1 cellular context compared by ENCODE assay signal in the genomic region with DNA sequence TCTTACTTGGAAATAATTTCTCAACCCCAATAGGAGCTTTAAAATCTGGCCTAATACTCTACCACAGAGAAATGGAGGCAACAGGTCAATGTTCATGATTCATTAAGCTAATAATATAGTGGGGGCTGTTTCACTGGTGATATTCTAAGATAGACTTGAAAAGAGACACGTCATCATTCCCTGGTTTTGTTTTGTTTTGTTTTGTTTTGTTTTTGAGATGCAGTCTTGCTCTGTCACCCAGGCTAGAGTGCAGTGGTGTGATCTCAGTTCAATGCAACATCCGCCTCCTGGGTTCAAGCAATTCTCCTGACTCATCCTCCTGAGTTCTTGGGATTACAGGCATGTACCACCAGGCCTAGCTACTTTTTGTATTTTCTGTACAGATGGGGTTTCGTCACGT.
TF ChIP-seq lines count a peak whose summit lies in the region.

No MANE protein-coding gene starts in this region.

TF ChIP-seq in GM12878, 131 proteins besides CTCF, POLR2A, EP300 and RAD21:
- TF ChIP-seq SIX5 (IDR thresholded peaks at IDR 0.05; ENCODE audit: low read depth, low read length, severe bottlenecking) = no peak
- TF ChIP-seq, protein P1, sequence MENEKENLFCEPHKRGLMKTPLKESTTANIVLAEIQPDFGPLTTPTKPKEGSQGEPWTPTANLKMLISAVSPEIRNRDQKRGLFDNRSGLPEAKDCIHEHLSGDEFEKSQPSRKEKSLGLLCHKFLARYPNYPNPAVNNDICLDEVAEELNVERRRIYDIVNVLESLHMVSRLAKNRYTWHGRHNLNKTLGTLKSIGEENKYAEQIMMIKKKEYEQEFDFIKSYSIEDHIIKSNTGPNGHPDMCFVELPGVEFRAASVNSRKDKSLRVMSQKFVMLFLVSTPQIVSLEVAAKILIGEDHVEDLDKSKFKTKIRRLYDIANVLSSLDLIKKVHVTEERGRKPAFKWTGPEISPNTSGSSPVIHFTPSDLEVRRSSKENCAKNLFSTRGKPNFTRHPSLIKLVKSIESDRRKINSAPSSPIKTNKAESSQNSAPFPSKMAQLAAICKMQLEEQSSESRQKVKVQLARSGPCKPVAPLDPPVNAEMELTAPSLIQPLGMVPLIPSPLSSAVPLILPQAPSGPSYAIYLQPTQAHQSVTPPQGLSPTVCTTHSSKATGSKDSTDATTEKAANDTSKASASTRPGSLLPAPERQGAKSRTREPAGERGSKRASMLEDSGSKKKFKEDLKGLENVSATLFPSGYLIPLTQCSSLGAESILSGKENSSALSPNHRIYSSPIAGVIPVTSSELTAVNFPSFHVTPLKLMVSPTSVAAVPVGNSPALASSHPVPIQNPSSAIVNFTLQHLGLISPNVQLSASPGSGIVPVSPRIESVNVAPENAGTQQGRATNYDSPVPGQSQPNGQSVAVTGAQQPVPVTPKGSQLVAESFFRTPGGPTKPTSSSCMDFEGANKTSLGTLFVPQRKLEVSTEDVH (IDR thresholded peaks at IDR 0.05; ENCODE audit: low read depth, partially characterized antibody) = no peak
- no peak for TF ChIP-seq GATAD2B (conservative IDR thresholded peaks at IDR 0.05; ENCODE audit: low read depth)
- TF ChIP-seq NR2C2 (IDR thresholded peaks at IDR 0.05; ENCODE audit: borderline replicate concordance, control insufficient read depth, insufficient read length, low read depth) = no peak
- TF ChIP-seq, protein P2, sequence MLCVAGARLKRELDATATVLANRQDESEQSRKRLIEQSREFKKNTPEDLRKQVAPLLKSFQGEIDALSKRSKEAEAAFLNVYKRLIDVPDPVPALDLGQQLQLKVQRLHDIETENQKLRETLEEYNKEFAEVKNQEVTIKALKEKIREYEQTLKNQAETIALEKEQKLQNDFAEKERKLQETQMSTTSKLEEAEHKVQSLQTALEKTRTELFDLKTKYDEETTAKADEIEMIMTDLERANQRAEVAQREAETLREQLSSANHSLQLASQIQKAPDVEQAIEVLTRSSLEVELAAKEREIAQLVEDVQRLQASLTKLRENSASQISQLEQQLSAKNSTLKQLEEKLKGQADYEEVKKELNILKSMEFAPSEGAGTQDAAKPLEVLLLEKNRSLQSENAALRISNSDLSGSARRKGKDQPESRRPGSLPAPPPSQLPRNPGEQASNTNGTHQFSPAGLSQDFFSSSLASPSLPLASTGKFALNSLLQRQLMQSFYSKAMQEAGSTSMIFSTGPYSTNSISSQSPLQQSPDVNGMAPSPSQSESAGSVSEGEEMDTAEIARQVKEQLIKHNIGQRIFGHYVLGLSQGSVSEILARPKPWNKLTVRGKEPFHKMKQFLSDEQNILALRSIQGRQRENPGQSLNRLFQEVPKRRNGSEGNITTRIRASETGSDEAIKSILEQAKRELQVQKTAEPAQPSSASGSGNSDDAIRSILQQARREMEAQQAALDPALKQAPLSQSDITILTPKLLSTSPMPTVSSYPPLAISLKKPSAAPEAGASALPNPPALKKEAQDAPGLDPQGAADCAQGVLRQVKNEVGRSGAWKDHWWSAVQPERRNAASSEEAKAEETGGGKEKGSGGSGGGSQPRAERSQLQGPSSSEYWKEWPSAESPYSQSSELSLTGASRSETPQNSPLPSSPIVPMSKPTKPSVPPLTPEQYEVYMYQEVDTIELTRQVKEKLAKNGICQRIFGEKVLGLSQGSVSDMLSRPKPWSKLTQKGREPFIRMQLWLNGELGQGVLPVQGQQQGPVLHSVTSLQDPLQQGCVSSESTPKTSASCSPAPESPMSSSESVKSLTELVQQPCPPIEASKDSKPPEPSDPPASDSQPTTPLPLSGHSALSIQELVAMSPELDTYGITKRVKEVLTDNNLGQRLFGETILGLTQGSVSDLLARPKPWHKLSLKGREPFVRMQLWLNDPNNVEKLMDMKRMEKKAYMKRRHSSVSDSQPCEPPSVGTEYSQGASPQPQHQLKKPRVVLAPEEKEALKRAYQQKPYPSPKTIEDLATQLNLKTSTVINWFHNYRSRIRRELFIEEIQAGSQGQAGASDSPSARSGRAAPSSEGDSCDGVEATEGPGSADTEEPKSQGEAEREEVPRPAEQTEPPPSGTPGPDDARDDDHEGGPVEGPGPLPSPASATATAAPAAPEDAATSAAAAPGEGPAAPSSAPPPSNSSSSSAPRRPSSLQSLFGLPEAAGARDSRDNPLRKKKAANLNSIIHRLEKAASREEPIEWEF (IDR thresholded peaks at IDR 0.05; ENCODE audit: insufficient replicate concordance, low read depth, low read length) = no peak
- no peak for TF ChIP-seq SIN3A (IDR thresholded peaks at IDR 0.05; ENCODE audit: low read depth, low read length)
- no peak for TF ChIP-seq CHD1 (IDR thresholded peaks at IDR 0.05; ENCODE audit: low read depth, low read length)
- TF ChIP-seq, protein P3, sequence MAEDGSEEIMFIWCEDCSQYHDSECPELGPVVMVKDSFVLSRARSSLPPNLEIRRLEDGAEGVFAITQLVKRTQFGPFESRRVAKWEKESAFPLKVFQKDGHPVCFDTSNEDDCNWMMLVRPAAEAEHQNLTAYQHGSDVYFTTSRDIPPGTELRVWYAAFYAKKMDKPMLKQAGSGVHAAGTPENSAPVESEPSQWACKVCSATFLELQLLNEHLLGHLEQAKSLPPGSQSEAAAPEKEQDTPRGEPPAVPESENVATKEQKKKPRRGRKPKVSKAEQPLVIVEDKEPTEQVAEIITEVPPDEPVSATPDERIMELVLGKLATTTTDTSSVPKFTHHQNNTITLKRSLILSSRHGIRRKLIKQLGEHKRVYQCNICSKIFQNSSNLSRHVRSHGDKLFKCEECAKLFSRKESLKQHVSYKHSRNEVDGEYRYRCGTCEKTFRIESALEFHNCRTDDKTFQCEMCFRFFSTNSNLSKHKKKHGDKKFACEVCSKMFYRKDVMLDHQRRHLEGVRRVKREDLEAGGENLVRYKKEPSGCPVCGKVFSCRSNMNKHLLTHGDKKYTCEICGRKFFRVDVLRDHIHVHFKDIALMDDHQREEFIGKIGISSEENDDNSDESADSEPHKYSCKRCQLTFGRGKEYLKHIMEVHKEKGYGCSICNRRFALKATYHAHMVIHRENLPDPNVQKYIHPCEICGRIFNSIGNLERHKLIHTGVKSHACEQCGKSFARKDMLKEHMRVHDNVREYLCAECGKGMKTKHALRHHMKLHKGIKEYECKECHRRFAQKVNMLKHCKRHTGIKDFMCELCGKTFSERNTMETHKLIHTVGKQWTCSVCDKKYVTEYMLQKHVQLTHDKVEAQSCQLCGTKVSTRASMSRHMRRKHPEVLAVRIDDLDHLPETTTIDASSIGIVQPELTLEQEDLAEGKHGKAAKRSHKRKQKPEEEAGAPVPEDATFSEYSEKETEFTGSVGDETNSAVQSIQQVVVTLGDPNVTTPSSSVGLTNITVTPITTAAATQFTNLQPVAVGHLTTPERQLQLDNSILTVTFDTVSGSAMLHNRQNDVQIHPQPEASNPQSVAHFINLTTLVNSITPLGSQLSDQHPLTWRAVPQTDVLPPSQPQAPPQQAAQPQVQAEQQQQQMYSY (CRISPR knock-in tag; IDR thresholded peaks at IDR 0.05) = no peak
- TF ChIP-seq, protein P4, sequence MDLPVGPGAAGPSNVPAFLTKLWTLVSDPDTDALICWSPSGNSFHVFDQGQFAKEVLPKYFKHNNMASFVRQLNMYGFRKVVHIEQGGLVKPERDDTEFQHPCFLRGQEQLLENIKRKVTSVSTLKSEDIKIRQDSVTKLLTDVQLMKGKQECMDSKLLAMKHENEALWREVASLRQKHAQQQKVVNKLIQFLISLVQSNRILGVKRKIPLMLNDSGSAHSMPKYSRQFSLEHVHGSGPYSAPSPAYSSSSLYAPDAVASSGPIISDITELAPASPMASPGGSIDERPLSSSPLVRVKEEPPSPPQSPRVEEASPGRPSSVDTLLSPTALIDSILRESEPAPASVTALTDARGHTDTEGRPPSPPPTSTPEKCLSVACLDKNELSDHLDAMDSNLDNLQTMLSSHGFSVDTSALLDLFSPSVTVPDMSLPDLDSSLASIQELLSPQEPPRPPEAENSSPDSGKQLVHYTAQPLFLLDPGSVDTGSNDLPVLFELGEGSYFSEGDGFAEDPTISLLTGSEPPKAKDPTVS (IDR thresholded peaks at IDR 0.05; ENCODE audit: low read depth, low read length) = no peak
- TF ChIP-seq, protein P5, sequence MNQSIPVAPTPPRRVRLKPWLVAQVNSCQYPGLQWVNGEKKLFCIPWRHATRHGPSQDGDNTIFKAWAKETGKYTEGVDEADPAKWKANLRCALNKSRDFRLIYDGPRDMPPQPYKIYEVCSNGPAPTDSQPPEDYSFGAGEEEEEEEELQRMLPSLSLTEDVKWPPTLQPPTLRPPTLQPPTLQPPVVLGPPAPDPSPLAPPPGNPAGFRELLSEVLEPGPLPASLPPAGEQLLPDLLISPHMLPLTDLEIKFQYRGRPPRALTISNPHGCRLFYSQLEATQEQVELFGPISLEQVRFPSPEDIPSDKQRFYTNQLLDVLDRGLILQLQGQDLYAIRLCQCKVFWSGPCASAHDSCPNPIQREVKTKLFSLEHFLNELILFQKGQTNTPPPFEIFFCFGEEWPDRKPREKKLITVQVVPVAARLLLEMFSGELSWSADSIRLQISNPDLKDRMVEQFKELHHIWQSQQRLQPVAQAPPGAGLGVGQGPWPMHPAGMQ (IDR thresholded peaks at IDR 0.05; ENCODE audit: borderline replicate concordance) = no peak
- no peak for TF ChIP-seq POLR2AphosphoS5 (IDR thresholded peaks at IDR 0.05; ENCODE audit: low read length)
- TF ChIP-seq SREBF1 (IDR thresholded peaks at IDR 0.05; ENCODE audit: low read length) = no peak
- TF ChIP-seq SUPT20H (IDR thresholded peaks at IDR 0.05; ENCODE audit: borderline replicate concordance, control insufficient read depth, low read depth, low read length) = no peak
- no peak for TF ChIP-seq ESRRA (IDR thresholded peaks at IDR 0.05; ENCODE audit: low read length)
- TF ChIP-seq ETV6 (conservative IDR thresholded peaks at IDR 0.05 in 1 of 2, IDR thresholded peaks at IDR 0.05 in 1 of 2; ENCODE audit: borderline replicate concordance in 1 of 2, low read depth in 1 of 2) = no peak
- TF ChIP-seq IKZF1 (conservative IDR thresholded peaks at IDR 0.05) = no peak
- TF ChIP-seq, protein P6, sequence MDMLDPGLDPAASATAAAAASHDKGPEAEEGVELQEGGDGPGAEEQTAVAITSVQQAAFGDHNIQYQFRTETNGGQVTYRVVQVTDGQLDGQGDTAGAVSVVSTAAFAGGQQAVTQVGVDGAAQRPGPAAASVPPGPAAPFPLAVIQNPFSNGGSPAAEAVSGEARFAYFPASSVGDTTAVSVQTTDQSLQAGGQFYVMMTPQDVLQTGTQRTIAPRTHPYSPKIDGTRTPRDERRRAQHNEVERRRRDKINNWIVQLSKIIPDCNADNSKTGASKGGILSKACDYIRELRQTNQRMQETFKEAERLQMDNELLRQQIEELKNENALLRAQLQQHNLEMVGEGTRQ (IDR thresholded peaks at IDR 0.05; ENCODE audit: borderline replicate concordance, low read depth, low read length) = no peak
